Comparison of ENCODE assay signal across 21 cellular contexts in genomic region chr20:611047-611842, GRCh38. TPM values are rescaled to one million over a fixed set of nuclear protein-coding genes. Genes with fewer than 3 reads are reported as not detected.
DNase-seq lines count a peak whose midpoint lies in the region; ATAC-seq and TF ChIP-seq lines count a peak whose summit lies in the region.
"Had no signal": no experiment of that assay in that cellular context is flagged by ENCODE, and none has a peak within 500 bp of the region (broad histone marks: within the 10 kb centered on the region; RNA-seq: fewer than 3 reads in every experiment).

No MANE protein-coding gene starts in this region.

- no peaks in the 10 kb centered on the region for H3K9me3 ChIP-seq in CD4-positive, alpha-beta memory T cell (ENCODE audit: control insufficient read depth in 1 of 2, low read length in 2 of 2)
- no peaks in the 10 kb centered on the region for H3K9me3 ChIP-seq in neural progenitor cell (ENCODE audit: low read depth)
- H3K9me3 ChIP-seq: gastroesophageal sphincter, MG63 had no signal

- H3K36me3 ChIP-seq in CD4-positive, alpha-beta memory T cell (ENCODE audit: insufficient read depth, low read length), result no peaks in the 10 kb centered on the region
- no peaks in the 10 kb centered on the region for H3K36me3 ChIP-seq in GM23338 (ENCODE audit: insufficient read depth)
- no peaks in the 10 kb centered on the region for H3K36me3 ChIP-seq in neural progenitor cell
- H3K36me3 ChIP-seq: gastroesophageal sphincter, MG63 had no signal

- no peak overlapping the region for H3K9ac ChIP-seq in neural progenitor cell
- H3K9ac ChIP-seq: GM23248 had no signal

- intact Hi-C loops in CD4-positive, alpha-beta memory T cell (cut with micrococcal nuclease), result no loop called here

- no peaks in the 10 kb centered on the region for H3K36me3 Mint-ChIP-seq in CD4-positive, alpha-beta memory T cell
- H3K36me3 Mint-ChIP-seq in GM23338 (ENCODE audit: low read depth) (no peaks in the 10 kb centered on the region), endothelial cell (ENCODE audit: low read depth, unreplicated experiment) (peaks cover 3% of the 10 kb centered on the region), neural progenitor cell (no peaks in the 10 kb centered on the region)

- H3K27ac ChIP-seq in CD4-positive, alpha-beta memory T cell (ENCODE audit: low read depth, low read length), result no peak overlapping the region
- H3K27ac ChIP-seq in GM23338 (ENCODE audit: low read depth) (no peak overlapping the region), neural progenitor cell (no peak overlapping the region)
- H3K27ac ChIP-seq: coronary artery, epithelial cell of prostate, gastroesophageal sphincter, GM23248, VCaP had no signal

- ATAC-seq in GM23338, result peak; percentile 7
- ATAC-seq: gastroesophageal sphincter had no signal

- TF ChIP-seq CTCF in GM23338 (conservative IDR thresholded peaks at IDR 0.05; ENCODE audit: low read depth in 2 of 2), result no peak
- TF ChIP-seq CTCF in endothelial cell (IDR thresholded peaks at IDR 0.05; ENCODE audit: unreplicated experiment), result no peak
- no peak for TF ChIP-seq CTCF in neural progenitor cell (IDR thresholded peaks at IDR 0.05)

- peaks cover 12% of the 10 kb centered on the region for H3K27me3 ChIP-seq in CD4-positive, alpha-beta memory T cell (ENCODE audit: insufficient read depth, low read length)
- H3K27me3 ChIP-seq in GM23338 (ENCODE audit: insufficient read depth) (peaks cover 33% of the 10 kb centered on the region), neural progenitor cell (peaks cover 67% of the 10 kb centered on the region)

- no peaks in the 10 kb centered on the region for H3K4me1 ChIP-seq in CD4-positive, alpha-beta memory T cell (ENCODE audit: insufficient read depth, low read length)
- H3K4me1 ChIP-seq in GM23338 (ENCODE audit: insufficient read depth) (peaks cover 15% of the 10 kb centered on the region), neural progenitor cell (no peaks in the 10 kb centered on the region)

- CTCF ChIA-PET in CD4-positive, alpha-beta memory T cell (lab: Charles Lee; ENCODE audit: partially characterized antibody), result no interaction called here

- DNase-seq in CD4-positive, alpha-beta memory T cell, result no peak
- no peak for DNase-seq in GM23338 (ENCODE audit: low spot score)
- no peak for DNase-seq in endothelial cell (ENCODE audit: low spot score)
- DNase-seq in neural progenitor cell (ENCODE audit: low spot score), result no peak
- DNase-seq in SHP77 treated with DMSO at 0.1 percent for 48 hours (lab: John Stamatoyannopoulos, UW), result no peak
- no peak for DNase-seq in activated gamma-delta T cell treated with Interleukin-2 at 50 U/mL for 16 hours
- no peak for DNase-seq in NCI-H748 treated with DMSO at 0.1 percent for 48 hours (lab: John Stamatoyannopoulos, UW)
- DNase-seq: AML-193; DMS 273 treated with DMSO at 0.1 percent for 48 hours; GM23248; MG63; NCI-H2081 treated with DMSO at 0.1 percent for 48 hours; NCI-H774; stimulated activated naive CD8-positive, alpha-beta T cell treated with anti-CD3 and anti-CD28 coated beads, Interleukin-15, amount 100 ng/mL, for 72 hours had no signal

- H2AFZ ChIP-seq in GM23338 (peak overlapping the region; percentile 90), neural progenitor cell (replicated peaks) (no peak overlapping the region)

- peaks cover 4 to 16% (median 8%) of the 10 kb centered on the region in 4 donors for H3K4me1 Mint-ChIP-seq in CD4-positive, alpha-beta memory T cell
- H3K4me1 Mint-ChIP-seq in GM23338 (peaks cover 33% of the 10 kb centered on the region), endothelial cell (ENCODE audit: unreplicated experiment) (peaks cover 33% of the 10 kb centered on the region), neural progenitor cell (peaks cover 11% of the 10 kb centered on the region)

- H3K4me3 Mint-ChIP-seq in CD4-positive, alpha-beta memory T cell, result peak overlapping the region in 5 of 8 donors; percentile 8 to 69 (median 45)
- H3K4me3 Mint-ChIP-seq in GM23338 (peak overlapping the region; percentile 67; the same call in 2 of the 3 replicates), endothelial cell (ENCODE audit: unreplicated experiment) (peak overlapping the region; percentile 56), neural progenitor cell (peak overlapping the region; percentile 78)

- H3K79me2 ChIP-seq in GM23338 (replicated peaks; ENCODE audit: insufficient read depth) (no peaks in the 10 kb centered on the region), neural progenitor cell (ENCODE audit: low read depth) (no peaks in the 10 kb centered on the region)

- POLR2A ChIA-PET in CD4-positive, alpha-beta memory T cell (lab: Charles Lee; ENCODE audit: partially characterized antibody), result no interaction called here

- H3K27me3 Mint-ChIP-seq in CD4-positive, alpha-beta memory T cell, result peaks cover 55 to 56% of the 10 kb centered on the region in 2 donors
- H3K27me3 Mint-ChIP-seq in GM23338 (ENCODE audit: insufficient read depth, low read depth, poor library complexity) (peaks cover 21% of the 10 kb centered on the region), endothelial cell (ENCODE audit: unreplicated experiment) (peaks cover 13% of the 10 kb centered on the region), neural progenitor cell (ENCODE audit: insufficient read depth, low read depth) (peaks cover 34% of the 10 kb centered on the region)

- no peaks in the 10 kb centered on the region for H3K9me2 ChIP-seq in GM23338 (ENCODE audit: insufficient read depth)

- no peak overlapping the region for H3K27ac Mint-ChIP-seq in CD4-positive, alpha-beta memory T cell
- no peak overlapping the region for H3K27ac Mint-ChIP-seq in GM23338
- peak overlapping the region; percentile 8 for H3K27ac Mint-ChIP-seq in endothelial cell (ENCODE audit: unreplicated experiment)
- H3K27ac Mint-ChIP-seq in neural progenitor cell, result no peak overlapping the region
- H3K27ac Mint-ChIP-seq: stimulated activated naive CD8-positive, alpha-beta T cell treated with anti-CD3 and anti-CD28 coated beads, Interleukin-15, amount 100 ng/mL, for 72 hours had no signal

- peak overlapping the region; percentile 84 for H3K4me2 ChIP-seq in GM23338
- H3K4me2 ChIP-seq in neural progenitor cell, result no peak overlapping the region

- H3K9me3 Mint-ChIP-seq in CD4-positive, alpha-beta memory T cell, result no peaks in the 10 kb centered on the region
- H3K9me3 Mint-ChIP-seq in GM23338, result no peaks in the 10 kb centered on the region
- no peaks in the 10 kb centered on the region for H3K9me3 Mint-ChIP-seq in endothelial cell (ENCODE audit: unreplicated experiment)
- no peaks in the 10 kb centered on the region for H3K9me3 Mint-ChIP-seq in neural progenitor cell
- H3K9me3 Mint-ChIP-seq: stimulated activated naive CD8-positive, alpha-beta T cell treated with anti-CD3 and anti-CD28 coated beads, Interleukin-15, amount 100 ng/mL, for 72 hours had no signal

- H3F3A ChIP-seq in GM23338 (replicated peaks; ENCODE audit: low read depth) (peaks cover 9% of the 10 kb centered on the region), neural progenitor cell (ENCODE audit: low read depth) (peaks cover 18% of the 10 kb centered on the region)

- H4K20me1 ChIP-seq in GM23338 (replicated peaks; ENCODE audit: insufficient read depth) (no peaks in the 10 kb centered on the region; the same call in none of the 2 replicates), neural progenitor cell (ENCODE audit: low read depth) (peaks cover 22% of the 10 kb centered on the region)

- H3K4me3 ChIP-seq in CD4-positive, alpha-beta memory T cell (ENCODE audit: low read length in 2 of 2), result no peak overlapping the region
- H3K4me3 ChIP-seq in GM23338, result peak overlapping the region; percentile 26; the same call in 1 of the 2 replicates
- H3K4me3 ChIP-seq in neural progenitor cell, result no peak overlapping the region
- H3K4me3 ChIP-seq: GM23248 had no signal

TF ChIP-seq in GM23338, 12 proteins besides CTCF, POLR2A, EP300 and RAD21 (continues in another document):
- TF ChIP-seq JUNB (IDR thresholded peaks at IDR 0.05; ENCODE audit: unreplicated experiment) (no peak), EZH2 (IDR thresholded peaks at IDR 0.05; ENCODE audit: low read depth, unreplicated experiment) (no peak), REST (IDR thresholded peaks at IDR 0.05; ENCODE audit: unreplicated experiment) (no peak), POLR2AphosphoS5 (IDR thresholded peaks at IDR 0.05; ENCODE audit: low read depth) (no peak), ZNF114 (CRISPR knock-in tag; IDR thresholded peaks at IDR 0.05) (no peak)

RNA-seq across cellular contexts. Expression of gene TCF15, which starts 1.1 kb away (rescaled TPM):
- not detected for total RNA-seq in CD4-positive, alpha-beta memory T cell
- polyA plus RNA-seq in CD4-positive, alpha-beta memory T cell, result not detected
- 2.0 and 3.8 TPM in 2 replicates for total RNA-seq in GM23338 (2014; rRNA removed; shearing (Covaris generic))
- polyA plus RNA-seq in GM23338 (2016; fragmentation: Nextera tagmentation; extraction: Ambion mirVana), result 4.0 and 4.2 TPM in 2 replicates
- total RNA-seq in endothelial cell (ENCODE audit: unreplicated experiment), result 6.6 TPM
- total RNA-seq in neural progenitor cell (ENCODE audit: low replicate concordance), result 0.07 and 1.4 TPM in 2 replicates
- total RNA-seq: activated CD8-positive, alpha-beta memory T cell treated with anti-CD3 and anti-CD28 coated beads for 36 hours; astrocyte; GM23248; renal cortical epithelial cell had no signal
- polyA plus RNA-seq: GM23248 had no signal

RNA-seq across cellular contexts. Expression of gene SRXN1, which starts 41.8 kb away (rescaled TPM):
- total RNA-seq in CD4-positive, alpha-beta memory T cell, result 1 to 10 TPM; 6.9 to 7.4 TPM
- 10 to 100 TPM; 10.4 to 17.2 TPM for polyA plus RNA-seq in CD4-positive, alpha-beta memory T cell
- total RNA-seq in GM23338 (2014; rRNA removed; shearing (Covaris generic)), result 18.6 and 26.6 TPM in 2 replicates
- 8.0 and 8.4 TPM in 2 replicates for polyA plus RNA-seq in GM23338 (2016; fragmentation: Nextera tagmentation; extraction: Ambion mirVana)
- total RNA-seq in endothelial cell (ENCODE audit: unreplicated experiment) (4.1 TPM), neural progenitor cell (ENCODE audit: low replicate concordance) (6.8 and 12.8 TPM in 2 replicates)
